Comparison of ENCODE assay signal across 1 cellular context in the genomic region with DNA sequence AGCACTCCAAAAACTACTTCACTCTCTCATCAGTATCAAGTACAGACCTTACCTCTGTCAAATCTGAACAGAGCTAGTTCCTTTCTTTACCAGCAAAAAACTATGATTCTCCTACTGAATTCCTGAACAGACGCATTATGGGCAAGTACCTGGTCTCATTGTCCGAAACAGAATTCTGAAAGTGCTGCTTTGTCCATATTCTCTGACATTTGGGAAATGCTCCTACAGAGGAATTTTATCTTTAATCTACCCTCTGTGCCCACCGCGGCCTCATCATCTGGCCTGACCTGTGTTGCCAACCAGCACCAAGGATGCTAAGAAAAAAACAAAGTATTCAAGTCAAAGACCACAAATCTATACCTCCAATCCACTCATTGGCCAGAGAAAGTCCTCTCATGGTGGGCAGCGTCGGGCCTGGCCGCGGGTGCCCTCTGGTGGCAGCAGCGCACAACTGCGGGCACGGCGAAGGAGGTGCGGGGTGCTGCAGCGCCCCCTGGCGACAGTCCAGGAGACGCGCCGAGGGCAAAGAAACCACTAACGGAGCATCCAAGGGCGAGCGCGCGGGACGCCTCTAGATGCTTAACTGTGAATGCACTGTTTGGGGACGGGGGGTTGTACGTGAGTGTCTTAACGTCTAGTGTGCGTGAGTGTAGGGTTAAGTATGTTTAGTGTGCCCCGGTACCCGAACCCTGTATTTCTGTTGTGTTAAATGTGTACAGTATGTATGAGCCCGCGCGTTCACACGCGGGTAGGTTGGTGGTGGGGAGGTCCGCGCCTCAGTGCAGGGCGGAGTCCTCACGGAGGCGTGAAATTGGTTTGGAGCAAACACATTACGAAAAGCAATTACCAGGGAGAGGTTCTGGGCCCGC.
TF ChIP-seq lines count a peak whose summit lies in the region.

No MANE protein-coding gene starts in this region.

TF ChIP-seq in K562, 482 proteins besides CTCF, POLR2A, EP300 and RAD21 (continued from another document and continues in another):
- TF ChIP-seq, protein P1, sequence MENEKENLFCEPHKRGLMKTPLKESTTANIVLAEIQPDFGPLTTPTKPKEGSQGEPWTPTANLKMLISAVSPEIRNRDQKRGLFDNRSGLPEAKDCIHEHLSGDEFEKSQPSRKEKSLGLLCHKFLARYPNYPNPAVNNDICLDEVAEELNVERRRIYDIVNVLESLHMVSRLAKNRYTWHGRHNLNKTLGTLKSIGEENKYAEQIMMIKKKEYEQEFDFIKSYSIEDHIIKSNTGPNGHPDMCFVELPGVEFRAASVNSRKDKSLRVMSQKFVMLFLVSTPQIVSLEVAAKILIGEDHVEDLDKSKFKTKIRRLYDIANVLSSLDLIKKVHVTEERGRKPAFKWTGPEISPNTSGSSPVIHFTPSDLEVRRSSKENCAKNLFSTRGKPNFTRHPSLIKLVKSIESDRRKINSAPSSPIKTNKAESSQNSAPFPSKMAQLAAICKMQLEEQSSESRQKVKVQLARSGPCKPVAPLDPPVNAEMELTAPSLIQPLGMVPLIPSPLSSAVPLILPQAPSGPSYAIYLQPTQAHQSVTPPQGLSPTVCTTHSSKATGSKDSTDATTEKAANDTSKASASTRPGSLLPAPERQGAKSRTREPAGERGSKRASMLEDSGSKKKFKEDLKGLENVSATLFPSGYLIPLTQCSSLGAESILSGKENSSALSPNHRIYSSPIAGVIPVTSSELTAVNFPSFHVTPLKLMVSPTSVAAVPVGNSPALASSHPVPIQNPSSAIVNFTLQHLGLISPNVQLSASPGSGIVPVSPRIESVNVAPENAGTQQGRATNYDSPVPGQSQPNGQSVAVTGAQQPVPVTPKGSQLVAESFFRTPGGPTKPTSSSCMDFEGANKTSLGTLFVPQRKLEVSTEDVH (IDR thresholded peaks at IDR 0.05; ENCODE audit: low read depth, partially characterized antibody), result peak; percentile 63
- TF ChIP-seq, protein P2, sequence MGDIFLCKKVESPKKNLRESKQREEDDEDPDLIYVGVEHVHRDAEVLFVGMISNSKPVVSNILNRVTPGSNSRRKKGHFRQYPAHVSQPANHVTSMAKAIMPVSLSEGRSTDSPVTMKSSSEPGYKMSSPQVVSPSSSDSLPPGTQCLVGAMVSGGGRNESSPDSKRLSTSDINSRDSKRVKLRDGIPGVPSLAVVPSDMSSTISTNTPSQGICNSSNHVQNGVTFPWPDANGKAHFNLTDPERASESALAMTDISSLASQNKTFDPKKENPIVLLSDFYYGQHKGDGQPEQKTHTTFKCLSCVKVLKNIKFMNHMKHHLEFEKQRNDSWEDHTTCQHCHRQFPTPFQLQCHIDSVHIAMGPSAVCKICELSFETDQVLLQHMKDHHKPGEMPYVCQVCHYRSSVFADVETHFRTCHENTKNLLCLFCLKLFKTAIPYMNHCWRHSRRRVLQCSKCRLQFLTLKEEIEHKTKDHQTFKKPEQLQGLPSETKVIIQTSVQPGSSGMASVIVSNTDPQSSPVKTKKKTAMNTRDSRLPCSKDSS (IDR thresholded peaks at IDR 0.05; ENCODE audit: low read depth, partially characterized antibody), result no peak
- no peak for TF ChIP-seq PCBP1 (IDR thresholded peaks at IDR 0.05; ENCODE audit: low read depth, low read length, poor library complexity, severe bottlenecking)
- no peak for TF ChIP-seq CBX2 (IDR thresholded peaks at IDR 0.05; ENCODE audit: insufficient read depth, low read length, poor library complexity, severe bottlenecking)
- no peak for TF ChIP-seq MTA1 (IDR thresholded peaks at IDR 0.05; ENCODE audit: borderline replicate concordance)
- TF ChIP-seq RFX7 (CRISPR knock-in tag; IDR thresholded peaks at IDR 0.05), result no peak
- TF ChIP-seq TAF15 (IDR thresholded peaks at IDR 0.05; ENCODE audit: low read depth, low read length), result no peak
- no peak for TF ChIP-seq ZEB2 (IDR thresholded peaks at IDR 0.05)
- TF ChIP-seq ZNF224 (CRISPR knock-in tag; IDR thresholded peaks at IDR 0.05), result no peak
- TF ChIP-seq, protein P3, sequence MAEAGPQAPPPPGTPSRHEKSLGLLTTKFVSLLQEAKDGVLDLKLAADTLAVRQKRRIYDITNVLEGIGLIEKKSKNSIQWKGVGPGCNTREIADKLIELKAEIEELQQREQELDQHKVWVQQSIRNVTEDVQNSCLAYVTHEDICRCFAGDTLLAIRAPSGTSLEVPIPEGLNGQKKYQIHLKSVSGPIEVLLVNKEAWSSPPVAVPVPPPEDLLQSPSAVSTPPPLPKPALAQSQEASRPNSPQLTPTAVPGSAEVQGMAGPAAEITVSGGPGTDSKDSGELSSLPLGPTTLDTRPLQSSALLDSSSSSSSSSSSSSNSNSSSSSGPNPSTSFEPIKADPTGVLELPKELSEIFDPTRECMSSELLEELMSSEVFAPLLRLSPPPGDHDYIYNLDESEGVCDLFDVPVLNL (CRISPR knock-in tag; IDR thresholded peaks at IDR 0.05; ENCODE audit: low read depth), result no peak
- no peak for TF ChIP-seq KLF1 (tag; IDR thresholded peaks at IDR 0.05)
- TF ChIP-seq, protein P4, sequence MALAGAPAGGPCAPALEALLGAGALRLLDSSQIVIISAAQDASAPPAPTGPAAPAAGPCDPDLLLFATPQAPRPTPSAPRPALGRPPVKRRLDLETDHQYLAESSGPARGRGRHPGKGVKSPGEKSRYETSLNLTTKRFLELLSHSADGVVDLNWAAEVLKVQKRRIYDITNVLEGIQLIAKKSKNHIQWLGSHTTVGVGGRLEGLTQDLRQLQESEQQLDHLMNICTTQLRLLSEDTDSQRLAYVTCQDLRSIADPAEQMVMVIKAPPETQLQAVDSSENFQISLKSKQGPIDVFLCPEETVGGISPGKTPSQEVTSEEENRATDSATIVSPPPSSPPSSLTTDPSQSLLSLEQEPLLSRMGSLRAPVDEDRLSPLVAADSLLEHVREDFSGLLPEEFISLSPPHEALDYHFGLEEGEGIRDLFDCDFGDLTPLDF (CRISPR knock-in tag; IDR thresholded peaks at IDR 0.05), result no peak; the same call in 1 of the 2 replicates
- TF ChIP-seq, protein P5, sequence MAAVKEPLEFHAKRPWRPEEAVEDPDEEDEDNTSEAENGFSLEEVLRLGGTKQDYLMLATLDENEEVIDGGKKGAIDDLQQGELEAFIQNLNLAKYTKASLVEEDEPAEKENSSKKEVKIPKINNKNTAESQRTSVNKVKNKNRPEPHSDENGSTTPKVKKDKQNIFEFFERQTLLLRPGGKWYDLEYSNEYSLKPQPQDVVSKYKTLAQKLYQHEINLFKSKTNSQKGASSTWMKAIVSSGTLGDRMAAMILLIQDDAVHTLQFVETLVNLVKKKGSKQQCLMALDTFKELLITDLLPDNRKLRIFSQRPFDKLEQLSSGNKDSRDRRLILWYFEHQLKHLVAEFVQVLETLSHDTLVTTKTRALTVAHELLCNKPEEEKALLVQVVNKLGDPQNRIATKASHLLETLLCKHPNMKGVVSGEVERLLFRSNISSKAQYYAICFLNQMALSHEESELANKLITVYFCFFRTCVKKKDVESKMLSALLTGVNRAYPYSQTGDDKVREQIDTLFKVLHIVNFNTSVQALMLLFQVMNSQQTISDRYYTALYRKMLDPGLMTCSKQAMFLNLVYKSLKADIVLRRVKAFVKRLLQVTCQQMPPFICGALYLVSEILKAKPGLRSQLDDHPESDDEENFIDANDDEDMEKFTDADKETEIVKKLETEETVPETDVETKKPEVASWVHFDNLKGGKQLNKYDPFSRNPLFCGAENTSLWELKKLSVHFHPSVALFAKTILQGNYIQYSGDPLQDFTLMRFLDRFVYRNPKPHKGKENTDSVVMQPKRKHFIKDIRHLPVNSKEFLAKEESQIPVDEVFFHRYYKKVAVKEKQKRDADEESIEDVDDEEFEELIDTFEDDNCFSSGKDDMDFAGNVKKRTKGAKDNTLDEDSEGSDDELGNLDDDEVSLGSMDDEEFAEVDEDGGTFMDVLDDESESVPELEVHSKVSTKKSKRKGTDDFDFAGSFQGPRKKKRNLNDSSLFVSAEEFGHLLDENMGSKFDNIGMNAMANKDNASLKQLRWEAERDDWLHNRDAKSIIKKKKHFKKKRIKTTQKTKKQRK (IDR thresholded peaks at IDR 0.05; ENCODE audit: borderline replicate concordance, low read depth, low read length), result no peak
- no peak for TF ChIP-seq SOX6 (IDR thresholded peaks at IDR 0.05)
- TF ChIP-seq ERF (CRISPR knock-in tag; IDR thresholded peaks at IDR 0.05), result 0 out of 2 replicates have a peak, but pooled peaks have one; percentile 19
- peak; percentile 53; the same call in 1 of the 2 replicates for TF ChIP-seq ZNF24 (IDR thresholded peaks at IDR 0.05)
- TF ChIP-seq TSC22D4 (tag; IDR thresholded peaks at IDR 0.05), result no peak
- TF ChIP-seq, protein P6, sequence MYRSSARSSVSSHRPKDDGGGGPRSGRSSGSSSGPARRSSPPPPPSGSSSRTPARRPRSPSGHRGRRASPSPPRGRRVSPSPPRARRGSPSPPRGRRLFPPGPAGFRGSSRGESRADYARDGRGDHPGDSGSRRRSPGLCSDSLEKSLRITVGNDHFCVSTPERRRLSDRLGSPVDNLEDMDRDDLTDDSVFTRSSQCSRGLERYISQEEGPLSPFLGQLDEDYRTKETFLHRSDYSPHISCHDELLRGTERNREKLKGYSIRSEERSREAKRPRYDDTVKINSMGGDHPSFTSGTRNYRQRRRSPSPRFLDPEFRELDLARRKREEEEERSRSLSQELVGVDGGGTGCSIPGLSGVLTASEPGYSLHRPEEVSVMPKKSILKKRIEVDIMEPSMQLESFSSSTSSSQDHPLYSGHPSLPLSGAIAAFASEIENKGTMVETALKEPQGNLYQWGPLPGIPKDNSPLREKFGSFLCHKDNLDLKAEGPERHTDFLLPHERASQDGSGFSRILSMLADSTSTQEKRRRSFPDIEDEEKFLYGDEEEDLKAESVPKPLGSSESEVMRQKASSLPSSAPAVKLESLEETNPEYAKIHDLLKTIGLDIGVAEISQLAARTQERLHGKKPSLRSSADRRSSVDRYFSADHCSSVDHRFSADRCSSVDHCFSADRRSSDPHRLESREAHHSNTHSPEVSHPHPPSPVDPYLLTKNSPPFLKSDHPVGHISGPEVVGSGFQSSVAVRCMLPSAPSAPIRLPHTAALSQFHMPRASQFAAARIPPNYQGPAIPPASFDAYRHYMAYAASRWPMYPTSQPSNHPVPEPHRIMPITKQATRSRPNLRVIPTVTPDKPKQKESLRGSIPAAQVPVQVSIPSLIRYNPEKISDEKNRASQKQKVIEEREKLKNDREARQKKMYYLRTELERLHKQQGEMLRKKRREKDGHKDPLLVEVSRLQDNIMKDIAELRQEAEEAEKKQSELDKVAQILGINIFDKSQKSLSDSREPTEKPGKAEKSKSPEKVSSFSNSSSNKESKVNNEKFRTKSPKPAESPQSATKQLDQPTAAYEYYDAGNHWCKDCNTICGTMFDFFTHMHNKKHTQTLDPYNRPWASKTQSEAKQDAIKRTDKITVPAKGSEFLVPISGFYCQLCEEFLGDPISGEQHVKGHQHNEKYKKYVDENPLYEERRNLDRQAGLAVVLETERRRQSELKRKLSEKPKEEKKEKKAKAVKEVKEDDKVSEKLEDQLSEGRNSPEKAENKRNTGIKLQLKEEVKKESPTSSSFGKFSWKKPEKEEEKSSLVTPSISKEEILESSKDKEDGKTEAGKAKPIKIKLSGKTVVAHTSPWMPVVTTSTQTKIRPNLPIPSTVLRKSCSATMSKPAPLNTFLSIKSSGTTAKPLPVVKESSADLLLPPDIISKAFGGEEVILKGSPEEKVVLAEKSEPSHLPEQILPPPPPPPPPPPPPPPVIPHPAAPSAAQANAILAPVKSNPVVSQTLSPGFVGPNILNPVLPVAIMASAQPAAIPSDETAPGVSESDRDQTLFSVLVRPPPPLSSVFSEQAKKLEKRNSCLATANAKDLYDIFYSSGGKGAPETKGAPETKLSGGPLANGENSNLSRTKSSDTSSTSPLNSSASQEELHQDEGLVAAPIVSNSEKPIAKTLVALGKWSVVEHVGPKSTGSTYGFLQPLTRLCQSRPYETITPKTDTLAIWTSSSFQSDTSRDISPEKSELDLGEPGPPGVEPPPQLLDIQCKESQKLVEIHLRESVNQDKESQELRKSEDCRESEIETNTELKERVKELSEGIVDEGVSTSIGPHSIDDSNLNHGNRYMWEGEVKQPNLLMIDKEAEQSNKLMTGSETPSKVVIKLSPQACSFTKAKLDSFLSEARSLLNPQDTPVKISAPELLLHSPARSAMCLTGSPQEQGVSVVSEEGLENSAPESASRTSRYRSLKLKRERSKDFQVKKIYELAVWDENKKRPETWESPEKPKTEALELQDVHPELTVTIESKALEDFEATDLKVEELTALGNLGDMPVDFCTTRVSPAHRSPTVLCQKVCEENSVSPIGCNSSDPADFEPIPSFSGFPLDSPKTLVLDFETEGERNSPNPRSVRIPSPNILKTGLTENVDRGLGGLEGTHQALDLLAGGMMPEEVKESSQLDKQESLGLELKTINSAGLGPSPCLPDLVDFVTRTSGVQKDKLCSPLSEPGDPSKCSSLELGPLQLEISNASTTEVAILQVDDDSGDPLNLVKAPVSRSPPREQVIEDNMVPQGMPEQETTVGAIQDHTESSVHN (IDR thresholded peaks at IDR 0.05; ENCODE audit: borderline replicate concordance in 1 of 2, low read depth in 1 of 2), result no peak
- TF ChIP-seq KAT8 (IDR thresholded peaks at IDR 0.05; ENCODE audit: low read depth), result no peak
- TF ChIP-seq NR1H2 (CRISPR knock-in tag; IDR thresholded peaks at IDR 0.05), result no peak
- TF ChIP-seq ZNF586 (CRISPR knock-in tag; conservative IDR thresholded peaks at IDR 0.05), result no peak
- no peak for TF ChIP-seq LEF1 (IDR thresholded peaks at IDR 0.05)
- no peak for TF ChIP-seq NR4A1 (CRISPR knock-in tag; IDR thresholded peaks at IDR 0.05)
- no peak for TF ChIP-seq NR4A1 (tag; IDR thresholded peaks at IDR 0.05)
- peak; percentile 81 for TF ChIP-seq CCNT2 (IDR thresholded peaks at IDR 0.05; ENCODE audit: borderline replicate concordance, extremely low read depth, insufficient read length, low read depth, low read length)
- TF ChIP-seq, protein P7, sequence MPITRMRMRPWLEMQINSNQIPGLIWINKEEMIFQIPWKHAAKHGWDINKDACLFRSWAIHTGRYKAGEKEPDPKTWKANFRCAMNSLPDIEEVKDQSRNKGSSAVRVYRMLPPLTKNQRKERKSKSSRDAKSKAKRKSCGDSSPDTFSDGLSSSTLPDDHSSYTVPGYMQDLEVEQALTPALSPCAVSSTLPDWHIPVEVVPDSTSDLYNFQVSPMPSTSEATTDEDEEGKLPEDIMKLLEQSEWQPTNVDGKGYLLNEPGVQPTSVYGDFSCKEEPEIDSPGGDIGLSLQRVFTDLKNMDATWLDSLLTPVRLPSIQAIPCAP (CRISPR knock-in tag; IDR thresholded peaks at IDR 0.05; ENCODE audit: borderline replicate concordance), result no peak
- TF ChIP-seq ASH1L (IDR thresholded peaks at IDR 0.05; ENCODE audit: borderline replicate concordance, low read depth, partially characterized antibody), result no peak
- TF ChIP-seq ZNF583 (CRISPR knock-in tag; IDR thresholded peaks at IDR 0.05), result no peak
- no peak for TF ChIP-seq NCOA6 (IDR thresholded peaks at IDR 0.05)
- TF ChIP-seq, protein P8, sequence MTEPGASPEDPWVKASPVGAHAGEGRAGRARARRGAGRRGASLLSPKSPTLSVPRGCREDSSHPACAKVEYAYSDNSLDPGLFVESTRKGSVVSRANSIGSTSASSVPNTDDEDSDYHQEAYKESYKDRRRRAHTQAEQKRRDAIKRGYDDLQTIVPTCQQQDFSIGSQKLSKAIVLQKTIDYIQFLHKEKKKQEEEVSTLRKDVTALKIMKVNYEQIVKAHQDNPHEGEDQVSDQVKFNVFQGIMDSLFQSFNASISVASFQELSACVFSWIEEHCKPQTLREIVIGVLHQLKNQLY (CRISPR knock-in tag; conservative IDR thresholded peaks at IDR 0.05), result peak in 1 of 2 experiments; percentile 62; a peak in 1 of 4 replicates
